32 cellular contexts compared by ENCODE assay signal in the genomic region with DNA sequence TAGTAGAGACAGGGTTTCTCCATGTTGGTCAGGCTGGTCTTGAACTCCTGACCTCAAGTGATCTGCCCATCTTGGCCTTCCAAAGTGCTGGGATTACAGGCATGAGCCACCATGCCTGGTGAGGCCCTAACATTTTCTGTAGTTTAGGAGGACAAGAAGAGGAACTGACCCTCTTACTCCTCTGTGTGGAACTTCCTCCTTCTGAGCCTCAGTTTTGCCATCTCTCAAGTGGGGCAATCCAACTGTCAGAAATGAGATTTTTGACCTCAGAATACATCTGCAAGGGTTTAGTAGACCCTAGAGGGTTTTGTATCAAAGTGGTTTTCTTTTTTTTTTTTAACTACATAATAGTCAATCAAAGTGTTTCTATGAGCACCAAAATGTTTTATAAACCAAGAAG. TPM values are rescaled to one million over a fixed set of nuclear protein-coding genes. Genes with fewer than 3 reads are reported as not detected.
"Had no signal": no experiment of that assay in that cellular context is flagged by ENCODE, and none has a peak within 500 bp of the region (broad histone marks: within the 10 kb centered on the region; RNA-seq: fewer than 3 reads in every experiment).

No MANE protein-coding gene starts in this region.

- H3K4me1 ChIP-seq: uterus had no signal

- H3K9me3 Mint-ChIP-seq: natural killer cell had no signal

- H3K9me3 ChIP-seq: ovary had no signal

- H3K27ac Mint-ChIP-seq: effector memory CD8-positive, alpha-beta T cell; memory B cell; natural killer cell; stimulated activated naive B cell treated with anti-CD40 and anti-IgM and Interleukin-4, amounts not matched to agents 10 μg/mL and 1 μg/mL and 100 μg/mL, for 72 hours; stimulated activated naive CD8-positive, alpha-beta T cell treated with anti-CD3 and anti-CD28 coated beads, Interleukin-15, Interleukin-2, amounts not matched to agents 100 ng/mL and 50 ng/mL, for 24 hours had no signal

- H3K4me3 ChIP-seq: esophagus squamous epithelium, lung, ovary, psoas muscle, skin epidermis, spleen, thoracic aorta, transverse colon, upper lobe of right lung, uterus had no signal

- H3K27me3 Mint-ChIP-seq: memory B cell; stimulated activated naive B cell treated with anti-CD40 and anti-IgM and Interleukin-4, amounts not matched to agents 10 μg/mL and 1 μg/mL and 100 μg/mL, for 72 hours had no signal

- H3K4me3 Mint-ChIP-seq: effector memory CD8-positive, alpha-beta T cell; memory B cell; natural killer cell; stimulated activated naive B cell treated with anti-CD40 and anti-IgM and Interleukin-4, amounts not matched to agents 10 μg/mL and 1 μg/mL and 100 μg/mL, for 72 hours; stimulated activated naive CD8-positive, alpha-beta T cell treated with anti-CD3 and anti-CD28 coated beads, Interleukin-15, Interleukin-2, amounts not matched to agents 100 ng/mL and 50 ng/mL, for 24 hours had no signal

- H3K27me3 ChIP-seq: ovary, transverse colon, upper lobe of right lung, uterus had no signal

- H3K36me3 ChIP-seq: esophagus squamous epithelium, ovary, spleen, thoracic aorta, transverse colon, upper lobe of right lung, uterus had no signal

- DNase-seq: cortex of kidney; effector memory CD8-positive, alpha-beta T cell; erythroblast; esophagus squamous epithelium; foreskin melanocyte; head of caudate nucleus; kidney; natural killer cell; occipital lobe; ovary; psoas muscle; spleen; stimulated activated CD4-positive, alpha-beta T cell treated with anti-CD3 and anti-CD28 coated beads, Interleukin-15, amount 100 ng/mL, for 24 hours; stimulated activated CD4-positive, alpha-beta T cell treated with anti-CD3 and anti-CD28 coated beads, Interleukin-2, amount 100 ng/mL, for 48 hours; stimulated activated naive B cell treated with anti-CD40 and anti-IgM and Interleukin-4, amounts not matched to agents 10 μg/mL and 1 μg/mL and 100 μg/mL, for 72 hours; transverse colon; upper lobe of right lung; uterus had no signal

- ATAC-seq: effector memory CD8-positive, alpha-beta T cell; left lobe of liver; natural killer cell; psoas muscle; right cardiac atrium; stimulated activated naive B cell treated with anti-CD40 and anti-IgM and Interleukin-4, amounts not matched to agents 10 μg/mL and 1 μg/mL and 100 μg/mL, for 72 hours; upper lobe of right lung had no signal

- H3K27ac ChIP-seq: esophagus squamous epithelium, ovary, psoas muscle, skin epidermis, spleen, thoracic aorta, transverse colon, upper lobe of right lung, uterus had no signal

- FAIRE-seq: endometrium, kidney had no signal

RNA-seq across cellular contexts. Expression of a gene that starts 2.4 kb away (rescaled TPM):
- total RNA-seq: esophagus squamous epithelium, left lobe of liver, mononuclear cell, natural killer cell, psoas muscle, upper lobe of right lung had no signal

RNA-seq across cellular contexts. Expression of a gene that starts 3.9 kb away (rescaled TPM):
- total RNA-seq: natural killer cell had no signal

RNA-seq across cellular contexts. Expression of a gene that starts 21.9 kb away (rescaled TPM):
- total RNA-seq: dermis microvascular lymphatic vessel endothelial cell, esophagus squamous epithelium, glomerular endothelial cell, kidney, left lobe of liver, liver, mononuclear cell, occipital lobe, psoas muscle, renal cortical epithelial cell, right cardiac atrium, thoracic aorta, transverse colon had no signal
- polyA plus RNA-seq: liver, psoas muscle, right cardiac atrium had no signal

RNA-seq across cellular contexts. Expression of a gene that starts 30.9 kb away (rescaled TPM):
- total RNA-seq: dermis microvascular lymphatic vessel endothelial cell, glomerular endothelial cell, renal cortical epithelial cell had no signal
- polyA plus RNA-seq: neural cell had no signal

RNA-seq across cellular contexts. Expression of a gene that starts 41.1 kb away (rescaled TPM):
- total RNA-seq: occipital lobe had no signal
- polyA plus RNA-seq: neural cell had no signal
